ENCODE assay signal across 1 cellular context in genomic region chr11:75140269-75141138, GRCh38.
TF ChIP-seq lines count a peak whose summit lies in the region.

No MANE protein-coding gene starts in this region.

TF ChIP-seq in HepG2, 621 proteins besides CTCF, POLR2A, EP300 and RAD21 (continued from another document):
- TF ChIP-seq ZBTB46 (CRISPR knock-in tag; IDR thresholded peaks at IDR 0.05; ENCODE audit: borderline replicate concordance) (no peak), IRF9 (CRISPR knock-in tag; IDR thresholded peaks at IDR 0.05; ENCODE audit: borderline replicate concordance) (0 out of 2 replicates have a peak, but pooled peaks have one; percentile 38), KDM2A (CRISPR knock-in tag; IDR thresholded peaks at IDR 0.05; ENCODE audit: borderline replicate concordance, low read depth) (peak; percentile 68; the same call in 1 of the 2 replicates), NFKB2 (CRISPR knock-in tag; IDR thresholded peaks at IDR 0.05; ENCODE audit: borderline replicate concordance) (no peak), THAP11 (CRISPR knock-in tag; IDR thresholded peaks at IDR 0.05) (0 out of 2 replicates have a peak, but pooled peaks have one; percentile 27), TSC22D2 (CRISPR knock-in tag; IDR thresholded peaks at IDR 0.05; ENCODE audit: borderline replicate concordance) (peak; percentile 51; the same call in 1 of the 2 replicates), KDM4B (CRISPR knock-in tag; IDR thresholded peaks at IDR 0.05) (peak; percentile 36; the same call in 1 of the 2 replicates), BCL6 (CRISPR knock-in tag; IDR thresholded peaks at IDR 0.05) (0 out of 2 replicates have a peak, but pooled peaks have one; percentile 8), CBX5 (CRISPR knock-in tag; IDR thresholded peaks at IDR 0.05; ENCODE audit: borderline replicate concordance) (peak; percentile 64; the same call in 1 of the 2 replicates), ZNF331 (CRISPR knock-in tag; IDR thresholded peaks at IDR 0.05) (0 out of 2 replicates have a peak, but pooled peaks have one; percentile 43), ATM (IDR thresholded peaks at IDR 0.05; ENCODE audit: borderline replicate concordance) (no peak), FOSL2 (CRISPR knock-in tag; IDR thresholded peaks at IDR 0.05) (peak; percentile 60), MAZ (IDR thresholded peaks at IDR 0.05; ENCODE audit: borderline replicate concordance, low read depth, low read length) (peak; percentile 61; the same call in 1 of the 2 replicates), MAZ (CRISPR knock-in tag; IDR thresholded peaks at IDR 0.05; ENCODE audit: low read depth) (0 out of 2 replicates have a peak, but pooled peaks have one; percentile 66), ZNF792 (CRISPR knock-in tag; IDR thresholded peaks at IDR 0.05) (0 out of 2 replicates have a peak, but pooled peaks have one; percentile 37), STAG1 (CRISPR knock-in tag; IDR thresholded peaks at IDR 0.05) (peak; percentile 100), ZNF441 (CRISPR knock-in tag; IDR thresholded peaks at IDR 0.05; ENCODE audit: borderline replicate concordance) (no peak), MLXIP (CRISPR knock-in tag; IDR thresholded peaks at IDR 0.05; ENCODE audit: borderline replicate concordance) (no peak), ZNF263 (CRISPR knock-in tag; IDR thresholded peaks at IDR 0.05) (peak; percentile 28; the same call in 1 of the 2 replicates), ZFX (CRISPR knock-in tag; IDR thresholded peaks at IDR 0.05; ENCODE audit: low read depth) (peak; percentile 42; the same call in 1 of the 2 replicates), NRL (CRISPR knock-in tag; IDR thresholded peaks at IDR 0.05; ENCODE audit: borderline replicate concordance) (peak; percentile 45; the same call in 1 of the 2 replicates), RXRA (CRISPR knock-in tag; IDR thresholded peaks at IDR 0.05) (peak; percentile 32; the same call in 1 of the 2 replicates), MLX (CRISPR knock-in tag; IDR thresholded peaks at IDR 0.05) (no peak), SMAD3 (CRISPR knock-in tag; IDR thresholded peaks at IDR 0.05) (0 out of 2 replicates have a peak, but pooled peaks have one; percentile 22), HNF4G (IDR thresholded peaks at IDR 0.05; ENCODE audit: borderline replicate concordance, low read depth, low read length) (no peak), HNF4G (CRISPR knock-in tag; IDR thresholded peaks at IDR 0.05; ENCODE audit: borderline replicate concordance, low read depth) (no peak), ZNF619 (CRISPR knock-in tag; IDR thresholded peaks at IDR 0.05) (peak; percentile 84; the same call in 1 of the 2 replicates), ZNF501 (CRISPR knock-in tag; IDR thresholded peaks at IDR 0.05) (0 out of 2 replicates have a peak, but pooled peaks have one; percentile 28), GMEB1 (CRISPR knock-in tag; IDR thresholded peaks at IDR 0.05; ENCODE audit: borderline replicate concordance) (no peak), XRCC5 (optimal IDR thresholded peaks at IDR 0.05; ENCODE audit: low read length) (peak; percentile 84), ZNF142 (CRISPR knock-in tag; IDR thresholded peaks at IDR 0.05) (no peak), KMT2A (CRISPR knock-in tag; IDR thresholded peaks at IDR 0.05) (0 out of 2 replicates have a peak, but pooled peaks have one; percentile 38), ZNF124 (CRISPR knock-in tag; IDR thresholded peaks at IDR 0.05) (no peak), KDM5B (CRISPR knock-in tag; IDR thresholded peaks at IDR 0.05; ENCODE audit: borderline replicate concordance) (peak; percentile 60; the same call in 1 of the 2 replicates), ZBTB7B (CRISPR knock-in tag; IDR thresholded peaks at IDR 0.05) (peak; percentile 49; the same call in 1 of the 2 replicates), ZNF256 (CRISPR knock-in tag; conservative IDR thresholded peaks at IDR 0.05) (no peak), ZNF34 (CRISPR knock-in tag; IDR thresholded peaks at IDR 0.05; ENCODE audit: borderline replicate concordance) (no peak), FOXO4 (CRISPR knock-in tag; conservative IDR thresholded peaks at IDR 0.05) (0 out of 2 replicates have a peak, but pooled peaks have one; percentile 53), GFI1 (CRISPR knock-in tag; IDR thresholded peaks at IDR 0.05; ENCODE audit: borderline replicate concordance) (peak; percentile 46; the same call in 1 of the 2 replicates), LCORL (IDR thresholded peaks at IDR 0.05) (no peak), LCORL (CRISPR knock-in tag; IDR thresholded peaks at IDR 0.05) (peak; percentile 39; the same call in 1 of the 2 replicates), MNT (IDR thresholded peaks at IDR 0.05) (no peak), CCDC6 (CRISPR knock-in tag; IDR thresholded peaks at IDR 0.05) (0 out of 2 replicates have a peak, but pooled peaks have one; percentile 52), SMC3 (IDR thresholded peaks at IDR 0.05; ENCODE audit: low read length) (peak; percentile 82), SAP130 (CRISPR knock-in tag; IDR thresholded peaks at IDR 0.05; ENCODE audit: low read depth) (peak; percentile 41; the same call in 1 of the 2 replicates), YY1 (IDR thresholded peaks at IDR 0.05; ENCODE audit: insufficient read depth, insufficient replicate concordance, low read depth, low read length) (peak; percentile 54)
